In the genomic region with DNA sequence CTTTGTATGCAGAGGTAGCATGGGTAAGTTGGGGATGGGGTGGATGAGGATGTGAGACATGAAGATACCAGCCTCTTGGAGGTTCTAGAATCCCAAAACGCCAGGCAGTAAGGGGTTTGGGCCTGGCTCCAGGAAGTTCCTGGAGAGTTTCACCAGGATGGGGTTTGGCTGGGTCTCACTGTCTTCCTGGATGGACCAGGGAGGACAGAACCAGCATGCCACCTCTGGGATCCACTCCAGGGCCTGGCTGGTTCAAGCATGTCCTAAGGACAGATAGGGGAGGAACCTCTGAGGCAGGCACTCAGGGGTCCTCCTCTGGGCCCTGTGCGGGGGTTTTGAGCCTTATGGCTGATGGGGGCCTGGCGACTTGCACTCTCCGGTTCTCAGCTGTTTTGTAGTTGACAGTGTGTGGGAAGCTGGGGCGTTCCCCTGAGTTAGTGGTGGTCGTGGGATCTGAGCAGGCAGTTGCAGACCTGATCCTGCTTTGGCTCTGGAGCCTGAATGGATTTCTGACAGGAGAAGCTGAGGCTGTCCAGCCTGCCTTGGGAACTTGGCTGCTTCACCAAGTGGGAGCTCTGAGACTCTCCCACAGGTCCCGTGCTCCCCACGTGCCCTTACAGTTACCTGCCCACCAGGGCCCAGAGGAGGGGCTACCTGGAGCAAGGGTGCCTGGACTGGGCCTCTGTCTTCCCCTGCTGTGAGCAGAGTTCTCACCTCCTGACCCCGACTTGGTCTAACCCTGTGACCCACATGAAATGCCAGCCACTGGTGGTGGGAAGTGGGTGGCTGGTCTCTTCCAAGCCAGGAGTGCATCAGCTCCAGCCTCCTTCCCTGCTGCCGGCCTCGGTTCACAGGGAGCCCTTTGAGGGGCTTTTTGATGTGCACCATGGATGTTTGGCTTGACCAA, we compare ENCODE assay signal across 17 cellular contexts.
A peak's percentile ranks its signal among the peaks of the same experiment; 100 is the strongest.
DNase-seq lines count a peak whose midpoint lies in the region; ATAC-seq and TF ChIP-seq lines count a peak whose summit lies in the region.
"Had no signal": no experiment of that assay in that cellular context is flagged by ENCODE, and none has a peak within 500 bp of the region (broad histone marks: within the 10 kb centered on the region; RNA-seq: fewer than 3 reads in every experiment).

No MANE protein-coding gene starts in this region.

- H3K9me3 ChIP-seq in lung (ENCODE audit: control insufficient read depth in 2 of 2, insufficient read depth in 1 of 2, low read length in 1 of 2) = no peaks in the 10 kb centered on the region
- no peaks in the 10 kb centered on the region for H3K9me3 ChIP-seq in spleen
- H3K9me3 ChIP-seq: BE2C, testis had no signal

- 78 to 89% methylated on average over 11 of the region's 11 CpGs for WGBS in lung, 2 donors
- 84 to 97% (median 89%) methylated on average over 6 to 11 of the region's 11 CpGs for WGBS in spleen, 5 donors

- H3K27me3 ChIP-seq in lung (ENCODE audit: control insufficient read depth, insufficient read depth) (no peaks in the 10 kb centered on the region), spleen (replicated peaks in 1 of 7) (no peaks in the 10 kb centered on the region)
- H3K27me3 ChIP-seq: BE2C, testis had no signal

- DNase-seq in NCI-H1092 treated with DMSO at 0.1 percent for 48 hours (lab: John Stamatoyannopoulos, UW) (peak; percentile 3), NCI-H1092 (lab: John Stamatoyannopoulos, UW) (no peak), coronary artery (ENCODE audit: low spot score) (peak; percentile 61), lung (ENCODE audit: low spot score) (peak; percentile 24), spleen (peak; percentile 56), glomerular visceral epithelial cell (ENCODE audit: extremely low spot score) (no peak), caudate nucleus (lab: John Stamatoyannopoulos, UW) (no peak)
- DNase-seq: activated naive CD4-positive, alpha-beta T cell treated with anti-CD3 and anti-CD28 coated beads, Interleukin-2, amount 50 U/mL, for 16 hours; activated T-cell treated with anti-CD3 and anti-CD28 coated beads for 4 hours; NCI-H446; stimulated activated CD4-positive, alpha-beta T cell treated with anti-CD3 and anti-CD28 coated beads, Interleukin-4, amount 100 ng/mL, for 4 hours; stimulated activated CD8-positive, alpha-beta memory T cell treated with anti-CD3 and anti-CD28 coated beads, Interleukin-4, amount 100 ng/mL, for 48 hours had no signal

- no peak for TF ChIP-seq POLR2A in spleen (IDR thresholded peaks at IDR 0.05)

- TF ChIP-seq CTCF in coronary artery (IDR thresholded peaks at IDR 0.05) (no peak), lung (IDR thresholded peaks at IDR 0.05; ENCODE audit: control extremely low read depth, extremely low read depth) (no peak), spleen (IDR thresholded peaks at IDR 0.05 in 8 of 11, conservative IDR thresholded peaks at IDR 0.05 in 3 of 11) (no peak)

- no peak for ATAC-seq in lung (ENCODE audit: insufficient read depth, low FRiP score)
- no peak for ATAC-seq in HG03045 (IDR thresholded peaks at IDR 0.05; ENCODE audit: unreplicated experiment)

- H3K27ac ChIP-seq in coronary artery (peak overlapping the region in 1 of 2 donors; percentile 41), lung (ENCODE audit: low read depth in 1 of 2, low read length in 1 of 2) (no peak overlapping the region), spleen (no peak overlapping the region), caudate nucleus (ENCODE audit: low read depth, low read length) (no peak overlapping the region)
- H3K27ac ChIP-seq: 22Rv1 had no signal

- peaks cover 0 to 2% of the 10 kb centered on the region in 2 donors for H3K36me3 ChIP-seq in lung (ENCODE audit: control insufficient read depth in 2 of 2, insufficient read depth in 2 of 2, low read length in 2 of 2)
- peaks cover 0 to 42% (median 0%) of the 10 kb centered on the region in 6 donors for H3K36me3 ChIP-seq in spleen
- H3K36me3 ChIP-seq: BE2C had no signal

- intact Hi-C loops in spleen (cut with DNase I; ENCODE audit: low total_unique reads) = no loop called here

- H3K4me3 ChIP-seq in coronary artery (no peak overlapping the region), lung (no peak overlapping the region), spleen (no peak overlapping the region)
- H3K4me3 ChIP-seq: skin epidermis, testis had no signal

- H3K4me1 ChIP-seq in lung (ENCODE audit: control insufficient read depth in 2 of 2, insufficient read depth in 2 of 2, low read length in 2 of 2) (peaks cover 0 to 22% of the 10 kb centered on the region in 2 donors), spleen (peaks cover 0 to 21% (median 8%) of the 10 kb centered on the region in 6 donors)

Comparison
In these comparisons a context has a peak if more than half of its experiments do, and no peak if none do; other contexts are left out.
1. DNase-seq: peak in NCI-H1092 treated with DMSO at 0.1 percent for 48 hours (single experiment), coronary artery (single experiment), lung (single experiment) and spleen (single experiment); none in NCI-H1092 (single experiment), glomerular visceral epithelial cell (single experiment) and caudate nucleus (0 of 61).